ENCODE assay signal across 1 cellular context in the genomic region with DNA sequence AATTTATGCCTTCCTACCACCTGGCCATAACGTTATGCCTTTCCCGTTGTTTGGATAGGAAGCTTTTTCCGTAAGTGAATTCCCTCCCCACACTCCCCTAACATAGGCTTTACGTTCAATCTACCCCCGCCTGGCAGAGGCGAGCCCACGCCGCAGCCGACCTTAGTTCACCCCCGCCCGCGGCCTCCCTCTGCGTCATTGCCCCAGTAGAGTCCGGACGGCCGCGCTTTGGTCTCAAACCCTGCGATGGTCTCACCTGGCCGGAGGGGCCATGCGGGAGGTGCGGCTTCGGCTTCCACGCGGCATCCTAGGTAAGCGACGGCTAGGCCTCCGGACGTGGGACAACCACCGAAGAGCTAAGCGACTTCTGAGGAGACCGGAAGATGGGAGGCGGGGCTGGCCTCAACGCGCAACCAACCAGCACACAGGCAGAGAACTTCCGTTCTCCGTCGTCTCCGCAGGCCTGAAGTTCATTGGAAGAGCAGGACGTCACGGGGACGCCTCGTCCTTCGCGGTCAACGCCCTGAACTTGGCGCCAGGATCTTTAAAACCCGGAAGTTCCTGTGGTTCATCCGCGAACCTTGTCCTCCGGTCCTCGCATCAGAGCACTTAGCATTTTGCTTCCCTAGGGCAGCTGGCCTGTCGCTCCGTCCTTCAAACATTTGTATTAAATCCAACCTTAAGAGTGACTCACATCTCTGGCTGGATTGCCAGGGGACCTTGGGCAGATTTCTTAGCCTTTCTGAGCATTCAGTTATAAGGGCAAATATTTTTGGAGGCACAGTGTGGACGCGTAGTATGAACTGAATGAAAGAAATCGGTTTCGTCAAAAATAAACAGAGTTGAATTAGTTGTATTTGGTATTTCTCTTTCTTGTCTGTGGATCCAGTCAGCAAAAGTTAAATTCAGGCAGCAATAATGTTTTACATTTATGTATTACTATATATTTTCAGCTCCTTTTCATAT.
A peak's percentile ranks its signal among the peaks of the same experiment; 100 is the strongest.
TF ChIP-seq lines count a peak whose summit lies in the region.

A gene with protein sequence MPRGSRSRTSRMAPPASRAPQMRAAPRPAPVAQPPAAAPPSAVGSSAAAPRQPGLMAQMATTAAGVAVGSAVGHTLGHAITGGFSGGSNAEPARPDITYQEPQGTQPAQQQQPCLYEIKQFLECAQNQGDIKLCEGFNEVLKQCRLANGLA (minus strand): TSS at position 369 of the 966 bp plus-strand sequence. CDS start 63 bp downstream, at position 306.

TF ChIP-seq in HepG2, 621 proteins besides CTCF, POLR2A, EP300 and RAD21 (continued from another document and continues in another):
- TF ChIP-seq ZNF781 (CRISPR knock-in tag; IDR thresholded peaks at IDR 0.05; ENCODE audit: borderline replicate concordance, not compliant biosample characterization) (peak; percentile 65), ZNF274 (CRISPR knock-in tag; IDR thresholded peaks at IDR 0.05) (peak; percentile 91), NCOA2 (CRISPR knock-in tag; IDR thresholded peaks at IDR 0.05) (peak; percentile 41; the same call in 1 of the 2 replicates), ZNF713 (CRISPR knock-in tag; IDR thresholded peaks at IDR 0.05) (no peak), TAF1 (CRISPR knock-in tag; IDR thresholded peaks at IDR 0.05) (peak; percentile 98), DZIP1 (CRISPR knock-in tag; IDR thresholded peaks at IDR 0.05) (peak; percentile 86; the same call in 1 of the 2 replicates), TCF7L2 (IDR thresholded peaks at IDR 0.05; ENCODE audit: low read depth, low read length) (no peak), HDAC2 (CRISPR knock-in tag; IDR thresholded peaks at IDR 0.05) (peak; percentile 69), NR2F6 (IDR thresholded peaks at IDR 0.05) (no peak), NR2F6 (CRISPR knock-in tag; IDR thresholded peaks at IDR 0.05) (no peak), ZNF367 (CRISPR knock-in tag; IDR thresholded peaks at IDR 0.05; ENCODE audit: borderline replicate concordance) (peak; percentile 85), AKAP8 (CRISPR knock-in tag; IDR thresholded peaks at IDR 0.05) (0 out of 2 replicates have a peak, but pooled peaks have one; percentile 35), SRSF4 (IDR thresholded peaks at IDR 0.05; ENCODE audit: low read depth, low read length, poor library complexity, severe bottlenecking) (no peak), ZMYM2 (CRISPR knock-in tag; IDR thresholded peaks at IDR 0.05) (peak; percentile 57; the same call in 1 of the 2 replicates), ELF4 (CRISPR knock-in tag; IDR thresholded peaks at IDR 0.05; ENCODE audit: borderline replicate concordance) (peak; percentile 92; the same call in 1 of the 2 replicates), GATAD1 (CRISPR knock-in tag; IDR thresholded peaks at IDR 0.05) (peak; percentile 95), ZBTB7B (CRISPR knock-in tag; IDR thresholded peaks at IDR 0.05) (no peak), PTBP1 (IDR thresholded peaks at IDR 0.05; ENCODE audit: low read depth, low read length, poor library complexity, severe bottlenecking) (no peak), KDM3A (CRISPR knock-in tag; IDR thresholded peaks at IDR 0.05; ENCODE audit: low read depth) (peak; percentile 58), ZFP90 (CRISPR knock-in tag; IDR thresholded peaks at IDR 0.05; ENCODE audit: borderline replicate concordance) (peak; percentile 52; the same call in 1 of the 2 replicates), ATM (IDR thresholded peaks at IDR 0.05; ENCODE audit: borderline replicate concordance) (no peak), ZNF747 (CRISPR knock-in tag; IDR thresholded peaks at IDR 0.05; ENCODE audit: borderline replicate concordance) (no peak), DPF2 (CRISPR knock-in tag; IDR thresholded peaks at IDR 0.05; ENCODE audit: borderline replicate concordance, low read depth) (no peak), GPN1 (CRISPR knock-in tag; IDR thresholded peaks at IDR 0.05; ENCODE audit: borderline replicate concordance) (no peak), ZNF446 (CRISPR knock-in tag; IDR thresholded peaks at IDR 0.05) (peak; percentile 82; the same call in 1 of the 2 replicates), FOXK2 (IDR thresholded peaks at IDR 0.05) (no peak), KDM6A (CRISPR knock-in tag; IDR thresholded peaks at IDR 0.05; ENCODE audit: low read depth) (no peak), SMAD9 (CRISPR knock-in tag; IDR thresholded peaks at IDR 0.05) (no peak), ZBTB34 (CRISPR knock-in tag; IDR thresholded peaks at IDR 0.05) (no peak; the same call in 1 of the 2 replicates), ZBTB37 (CRISPR knock-in tag; IDR thresholded peaks at IDR 0.05) (no peak), RBM22 (optimal IDR thresholded peaks at IDR 0.05; ENCODE audit: low read length) (no peak), SIN3A (IDR thresholded peaks at IDR 0.05; ENCODE audit: borderline replicate concordance, low read depth, low read length) (peak; percentile 75; the same call in 1 of the 2 replicates), REST (IDR thresholded peaks at IDR 0.05; ENCODE audit: borderline replicate concordance in 1 of 2, low read depth in 1 of 2, low read length in 2 of 2) (no peak; a peak in 1 of 4 replicates), PHF21A (CRISPR knock-in tag; IDR thresholded peaks at IDR 0.05) (no peak), RFXAP (CRISPR knock-in tag; IDR thresholded peaks at IDR 0.05; ENCODE audit: borderline replicate concordance) (peak; percentile 69; the same call in 1 of the 2 replicates), MYNN (CRISPR knock-in tag; IDR thresholded peaks at IDR 0.05; ENCODE audit: low read depth) (no peak), KMT2A (CRISPR knock-in tag; IDR thresholded peaks at IDR 0.05) (peak; percentile 86), ZNF276 (CRISPR knock-in tag; IDR thresholded peaks at IDR 0.05; ENCODE audit: low read depth) (no peak), ZIK1 (CRISPR knock-in tag; IDR thresholded peaks at IDR 0.05; ENCODE audit: borderline replicate concordance, low read depth) (peak; percentile 81; the same call in 1 of the 2 replicates), SP4 (CRISPR knock-in tag; IDR thresholded peaks at IDR 0.05) (peak; percentile 52; the same call in 1 of the 2 replicates)
- TF ChIP-seq, protein P1, sequence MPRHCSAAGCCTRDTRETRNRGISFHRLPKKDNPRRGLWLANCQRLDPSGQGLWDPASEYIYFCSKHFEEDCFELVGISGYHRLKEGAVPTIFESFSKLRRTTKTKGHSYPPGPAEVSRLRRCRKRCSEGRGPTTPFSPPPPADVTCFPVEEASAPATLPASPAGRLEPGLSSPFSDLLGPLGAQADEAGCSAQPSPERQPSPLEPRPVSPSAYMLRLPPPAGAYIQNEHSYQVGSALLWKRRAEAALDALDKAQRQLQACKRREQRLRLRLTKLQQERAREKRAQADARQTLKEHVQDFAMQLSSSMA (CRISPR knock-in tag; IDR thresholded peaks at IDR 0.05): no peak
- TF ChIP-seq, protein P2, sequence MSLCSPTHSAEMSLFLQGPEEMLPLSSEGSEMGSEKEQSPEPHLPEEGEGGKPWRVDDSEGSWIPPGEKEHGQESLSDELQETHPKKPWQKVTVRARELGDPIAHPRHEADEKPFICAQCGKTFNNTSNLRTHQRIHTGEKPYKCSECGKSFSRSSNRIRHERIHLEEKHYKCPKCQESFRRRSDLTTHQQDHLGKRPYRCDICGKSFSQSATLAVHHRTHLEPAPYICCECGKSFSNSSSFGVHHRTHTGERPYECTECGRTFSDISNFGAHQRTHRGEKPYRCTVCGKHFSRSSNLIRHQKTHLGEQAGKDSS (CRISPR knock-in tag; IDR thresholded peaks at IDR 0.05; ENCODE audit: borderline replicate concordance, low read depth): peak; percentile 70; the same call in 1 of the 2 replicates
- TF ChIP-seq, protein P3, sequence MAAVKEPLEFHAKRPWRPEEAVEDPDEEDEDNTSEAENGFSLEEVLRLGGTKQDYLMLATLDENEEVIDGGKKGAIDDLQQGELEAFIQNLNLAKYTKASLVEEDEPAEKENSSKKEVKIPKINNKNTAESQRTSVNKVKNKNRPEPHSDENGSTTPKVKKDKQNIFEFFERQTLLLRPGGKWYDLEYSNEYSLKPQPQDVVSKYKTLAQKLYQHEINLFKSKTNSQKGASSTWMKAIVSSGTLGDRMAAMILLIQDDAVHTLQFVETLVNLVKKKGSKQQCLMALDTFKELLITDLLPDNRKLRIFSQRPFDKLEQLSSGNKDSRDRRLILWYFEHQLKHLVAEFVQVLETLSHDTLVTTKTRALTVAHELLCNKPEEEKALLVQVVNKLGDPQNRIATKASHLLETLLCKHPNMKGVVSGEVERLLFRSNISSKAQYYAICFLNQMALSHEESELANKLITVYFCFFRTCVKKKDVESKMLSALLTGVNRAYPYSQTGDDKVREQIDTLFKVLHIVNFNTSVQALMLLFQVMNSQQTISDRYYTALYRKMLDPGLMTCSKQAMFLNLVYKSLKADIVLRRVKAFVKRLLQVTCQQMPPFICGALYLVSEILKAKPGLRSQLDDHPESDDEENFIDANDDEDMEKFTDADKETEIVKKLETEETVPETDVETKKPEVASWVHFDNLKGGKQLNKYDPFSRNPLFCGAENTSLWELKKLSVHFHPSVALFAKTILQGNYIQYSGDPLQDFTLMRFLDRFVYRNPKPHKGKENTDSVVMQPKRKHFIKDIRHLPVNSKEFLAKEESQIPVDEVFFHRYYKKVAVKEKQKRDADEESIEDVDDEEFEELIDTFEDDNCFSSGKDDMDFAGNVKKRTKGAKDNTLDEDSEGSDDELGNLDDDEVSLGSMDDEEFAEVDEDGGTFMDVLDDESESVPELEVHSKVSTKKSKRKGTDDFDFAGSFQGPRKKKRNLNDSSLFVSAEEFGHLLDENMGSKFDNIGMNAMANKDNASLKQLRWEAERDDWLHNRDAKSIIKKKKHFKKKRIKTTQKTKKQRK (IDR thresholded peaks at IDR 0.05; ENCODE audit: low read length): no peak
